In genomic region chr20:31484001-31484400, GRCh38 we compare ENCODE assay signal across 1 cellular context.
A peak's percentile ranks its signal among the peaks of the same experiment; 100 is the strongest.
TF ChIP-seq lines count a peak whose summit lies in the region.

No MANE protein-coding gene starts in this region.

TF ChIP-seq in K562, 482 proteins besides CTCF, POLR2A, EP300 and RAD21 (continued from another document and continues in another):
- TF ChIP-seq, protein P1, sequence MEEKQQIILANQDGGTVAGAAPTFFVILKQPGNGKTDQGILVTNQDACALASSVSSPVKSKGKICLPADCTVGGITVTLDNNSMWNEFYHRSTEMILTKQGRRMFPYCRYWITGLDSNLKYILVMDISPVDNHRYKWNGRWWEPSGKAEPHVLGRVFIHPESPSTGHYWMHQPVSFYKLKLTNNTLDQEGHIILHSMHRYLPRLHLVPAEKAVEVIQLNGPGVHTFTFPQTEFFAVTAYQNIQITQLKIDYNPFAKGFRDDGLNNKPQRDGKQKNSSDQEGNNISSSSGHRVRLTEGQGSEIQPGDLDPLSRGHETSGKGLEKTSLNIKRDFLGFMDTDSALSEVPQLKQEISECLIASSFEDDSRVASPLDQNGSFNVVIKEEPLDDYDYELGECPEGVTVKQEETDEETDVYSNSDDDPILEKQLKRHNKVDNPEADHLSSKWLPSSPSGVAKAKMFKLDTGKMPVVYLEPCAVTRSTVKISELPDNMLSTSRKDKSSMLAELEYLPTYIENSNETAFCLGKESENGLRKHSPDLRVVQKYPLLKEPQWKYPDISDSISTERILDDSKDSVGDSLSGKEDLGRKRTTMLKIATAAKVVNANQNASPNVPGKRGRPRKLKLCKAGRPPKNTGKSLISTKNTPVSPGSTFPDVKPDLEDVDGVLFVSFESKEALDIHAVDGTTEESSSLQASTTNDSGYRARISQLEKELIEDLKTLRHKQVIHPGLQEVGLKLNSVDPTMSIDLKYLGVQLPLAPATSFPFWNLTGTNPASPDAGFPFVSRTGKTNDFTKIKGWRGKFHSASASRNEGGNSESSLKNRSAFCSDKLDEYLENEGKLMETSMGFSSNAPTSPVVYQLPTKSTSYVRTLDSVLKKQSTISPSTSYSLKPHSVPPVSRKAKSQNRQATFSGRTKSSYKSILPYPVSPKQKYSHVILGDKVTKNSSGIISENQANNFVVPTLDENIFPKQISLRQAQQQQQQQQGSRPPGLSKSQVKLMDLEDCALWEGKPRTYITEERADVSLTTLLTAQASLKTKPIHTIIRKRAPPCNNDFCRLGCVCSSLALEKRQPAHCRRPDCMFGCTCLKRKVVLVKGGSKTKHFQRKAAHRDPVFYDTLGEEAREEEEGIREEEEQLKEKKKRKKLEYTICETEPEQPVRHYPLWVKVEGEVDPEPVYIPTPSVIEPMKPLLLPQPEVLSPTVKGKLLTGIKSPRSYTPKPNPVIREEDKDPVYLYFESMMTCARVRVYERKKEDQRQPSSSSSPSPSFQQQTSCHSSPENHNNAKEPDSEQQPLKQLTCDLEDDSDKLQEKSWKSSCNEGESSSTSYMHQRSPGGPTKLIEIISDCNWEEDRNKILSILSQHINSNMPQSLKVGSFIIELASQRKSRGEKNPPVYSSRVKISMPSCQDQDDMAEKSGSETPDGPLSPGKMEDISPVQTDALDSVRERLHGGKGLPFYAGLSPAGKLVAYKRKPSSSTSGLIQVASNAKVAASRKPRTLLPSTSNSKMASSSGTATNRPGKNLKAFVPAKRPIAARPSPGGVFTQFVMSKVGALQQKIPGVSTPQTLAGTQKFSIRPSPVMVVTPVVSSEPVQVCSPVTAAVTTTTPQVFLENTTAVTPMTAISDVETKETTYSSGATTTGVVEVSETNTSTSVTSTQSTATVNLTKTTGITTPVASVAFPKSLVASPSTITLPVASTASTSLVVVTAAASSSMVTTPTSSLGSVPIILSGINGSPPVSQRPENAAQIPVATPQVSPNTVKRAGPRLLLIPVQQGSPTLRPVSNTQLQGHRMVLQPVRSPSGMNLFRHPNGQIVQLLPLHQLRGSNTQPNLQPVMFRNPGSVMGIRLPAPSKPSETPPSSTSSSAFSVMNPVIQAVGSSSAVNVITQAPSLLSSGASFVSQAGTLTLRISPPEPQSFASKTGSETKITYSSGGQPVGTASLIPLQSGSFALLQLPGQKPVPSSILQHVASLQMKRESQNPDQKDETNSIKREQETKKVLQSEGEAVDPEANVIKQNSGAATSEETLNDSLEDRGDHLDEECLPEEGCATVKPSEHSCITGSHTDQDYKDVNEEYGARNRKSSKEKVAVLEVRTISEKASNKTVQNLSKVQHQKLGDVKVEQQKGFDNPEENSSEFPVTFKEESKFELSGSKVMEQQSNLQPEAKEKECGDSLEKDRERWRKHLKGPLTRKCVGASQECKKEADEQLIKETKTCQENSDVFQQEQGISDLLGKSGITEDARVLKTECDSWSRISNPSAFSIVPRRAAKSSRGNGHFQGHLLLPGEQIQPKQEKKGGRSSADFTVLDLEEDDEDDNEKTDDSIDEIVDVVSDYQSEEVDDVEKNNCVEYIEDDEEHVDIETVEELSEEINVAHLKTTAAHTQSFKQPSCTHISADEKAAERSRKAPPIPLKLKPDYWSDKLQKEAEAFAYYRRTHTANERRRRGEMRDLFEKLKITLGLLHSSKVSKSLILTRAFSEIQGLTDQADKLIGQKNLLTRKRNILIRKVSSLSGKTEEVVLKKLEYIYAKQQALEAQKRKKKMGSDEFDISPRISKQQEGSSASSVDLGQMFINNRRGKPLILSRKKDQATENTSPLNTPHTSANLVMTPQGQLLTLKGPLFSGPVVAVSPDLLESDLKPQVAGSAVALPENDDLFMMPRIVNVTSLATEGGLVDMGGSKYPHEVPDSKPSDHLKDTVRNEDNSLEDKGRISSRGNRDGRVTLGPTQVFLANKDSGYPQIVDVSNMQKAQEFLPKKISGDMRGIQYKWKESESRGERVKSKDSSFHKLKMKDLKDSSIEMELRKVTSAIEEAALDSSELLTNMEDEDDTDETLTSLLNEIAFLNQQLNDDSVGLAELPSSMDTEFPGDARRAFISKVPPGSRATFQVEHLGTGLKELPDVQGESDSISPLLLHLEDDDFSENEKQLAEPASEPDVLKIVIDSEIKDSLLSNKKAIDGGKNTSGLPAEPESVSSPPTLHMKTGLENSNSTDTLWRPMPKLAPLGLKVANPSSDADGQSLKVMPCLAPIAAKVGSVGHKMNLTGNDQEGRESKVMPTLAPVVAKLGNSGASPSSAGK (IDR thresholded peaks at IDR 0.05) = peak; percentile 78
- TF ChIP-seq NR2C2 (CRISPR knock-in tag; IDR thresholded peaks at IDR 0.05) (no peak), NR2C2 (tag; IDR thresholded peaks at IDR 0.05) (no peak), PHTF2 (CRISPR knock-in tag; IDR thresholded peaks at IDR 0.05) (no peak), ZFPM2 (CRISPR knock-in tag; IDR thresholded peaks at IDR 0.05) (no peak), ZNF232 (CRISPR knock-in tag; IDR thresholded peaks at IDR 0.05) (no peak), RBFOX2 (IDR thresholded peaks at IDR 0.05; ENCODE audit: low read depth, low read length) (0 out of 2 replicates have a peak, but pooled peaks have one; percentile 17), RBM17 (IDR thresholded peaks at IDR 0.05; ENCODE audit: borderline replicate concordance, low read depth, low read length) (no peak), CEBPZ (IDR thresholded peaks at IDR 0.05; ENCODE audit: borderline replicate concordance, low read depth, low read length) (no peak), SMAD4 (CRISPR knock-in tag; conservative IDR thresholded peaks at IDR 0.05) (no peak), NFIX (CRISPR knock-in tag; IDR thresholded peaks at IDR 0.05; ENCODE audit: low read depth) (no peak), ZFP1 (CRISPR knock-in tag; IDR thresholded peaks at IDR 0.05) (no peak), NCOA2 (IDR thresholded peaks at IDR 0.05; ENCODE audit: partially characterized antibody in 2 of 2) (no peak), XRCC5 (IDR thresholded peaks at IDR 0.05; ENCODE audit: low read depth, low read length) (no peak), ASH1L (IDR thresholded peaks at IDR 0.05; ENCODE audit: borderline replicate concordance, low read depth, partially characterized antibody) (no peak), RCOR1 (IDR thresholded peaks at IDR 0.05; ENCODE audit: borderline replicate concordance in 1 of 2, low read depth in 2 of 2, low read length in 2 of 2) (no peak), SMARCB1 (IDR thresholded peaks at IDR 0.05; ENCODE audit: insufficient read length, low read depth) (no peak), PTTG1 (tag; IDR thresholded peaks at IDR 0.05; ENCODE audit: low read depth) (no peak), ZNF224 (CRISPR knock-in tag; IDR thresholded peaks at IDR 0.05) (no peak), SNIP1 (IDR thresholded peaks at IDR 0.05; ENCODE audit: low read depth) (no peak), WHSC1 (IDR thresholded peaks at IDR 0.05; ENCODE audit: low read length) (no peak), HMG20B (CRISPR knock-in tag; IDR thresholded peaks at IDR 0.05) (no peak), TEAD1 (CRISPR knock-in tag; IDR thresholded peaks at IDR 0.05) (no peak), ELK3 (CRISPR knock-in tag; IDR thresholded peaks at IDR 0.05) (no peak), ZBTB5 (IDR thresholded peaks at IDR 0.05) (no peak), SIX5 (IDR thresholded peaks at IDR 0.05; ENCODE audit: borderline replicate concordance in 1 of 2, insufficient read depth in 1 of 2, low read depth in 1 of 2, low read length in 2 of 2) (no peak), ZNF354B (CRISPR knock-in tag; IDR thresholded peaks at IDR 0.05) (no peak), NR2C1 (IDR thresholded peaks at IDR 0.05) (no peak), NR2C1 (tag; IDR thresholded peaks at IDR 0.05) (no peak), NCOR1 (IDR thresholded peaks at IDR 0.05) (peak; percentile 19; the same call in 1 of the 2 replicates), OTX1 (CRISPR knock-in tag; IDR thresholded peaks at IDR 0.05) (no peak), ATF4 (CRISPR knock-in tag; IDR thresholded peaks at IDR 0.05) (no peak), TCF7L2 (IDR thresholded peaks at IDR 0.05; ENCODE audit: low read depth, low read length) (no peak), ARNT (IDR thresholded peaks at IDR 0.05) (no peak), CAMTA2 (CRISPR knock-in tag; conservative IDR thresholded peaks at IDR 0.05) (no peak)
- TF ChIP-seq, protein P2, sequence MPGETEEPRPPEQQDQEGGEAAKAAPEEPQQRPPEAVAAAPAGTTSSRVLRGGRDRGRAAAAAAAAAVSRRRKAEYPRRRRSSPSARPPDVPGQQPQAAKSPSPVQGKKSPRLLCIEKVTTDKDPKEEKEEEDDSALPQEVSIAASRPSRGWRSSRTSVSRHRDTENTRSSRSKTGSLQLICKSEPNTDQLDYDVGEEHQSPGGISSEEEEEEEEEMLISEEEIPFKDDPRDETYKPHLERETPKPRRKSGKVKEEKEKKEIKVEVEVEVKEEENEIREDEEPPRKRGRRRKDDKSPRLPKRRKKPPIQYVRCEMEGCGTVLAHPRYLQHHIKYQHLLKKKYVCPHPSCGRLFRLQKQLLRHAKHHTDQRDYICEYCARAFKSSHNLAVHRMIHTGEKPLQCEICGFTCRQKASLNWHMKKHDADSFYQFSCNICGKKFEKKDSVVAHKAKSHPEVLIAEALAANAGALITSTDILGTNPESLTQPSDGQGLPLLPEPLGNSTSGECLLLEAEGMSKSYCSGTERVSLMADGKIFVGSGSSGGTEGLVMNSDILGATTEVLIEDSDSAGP (CRISPR knock-in tag; IDR thresholded peaks at IDR 0.05) = no peak
- TF ChIP-seq, protein P3, sequence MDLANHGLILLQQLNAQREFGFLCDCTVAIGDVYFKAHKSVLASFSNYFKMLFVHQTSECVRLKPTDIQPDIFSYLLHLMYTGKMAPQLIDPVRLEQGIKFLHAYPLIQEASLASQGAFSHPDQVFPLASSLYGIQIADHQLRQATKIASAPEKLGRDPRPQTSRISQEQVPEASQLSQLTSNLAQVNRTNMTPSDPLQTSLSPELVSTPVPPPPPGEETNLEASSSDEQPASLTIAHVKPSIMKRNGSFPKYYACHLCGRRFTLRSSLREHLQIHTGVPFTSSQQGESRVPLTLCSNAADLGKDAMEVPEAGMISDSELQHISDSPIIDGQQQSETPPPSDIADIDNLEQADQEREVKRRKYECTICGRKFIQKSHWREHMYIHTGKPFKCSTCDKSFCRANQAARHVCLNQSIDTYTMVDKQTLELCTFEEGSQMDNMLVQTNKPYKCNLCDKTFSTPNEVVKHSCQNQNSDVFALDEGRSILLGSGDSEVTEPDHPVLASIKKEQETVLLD (IDR thresholded peaks at IDR 0.05) = no peak
- TF ChIP-seq, protein P4, sequence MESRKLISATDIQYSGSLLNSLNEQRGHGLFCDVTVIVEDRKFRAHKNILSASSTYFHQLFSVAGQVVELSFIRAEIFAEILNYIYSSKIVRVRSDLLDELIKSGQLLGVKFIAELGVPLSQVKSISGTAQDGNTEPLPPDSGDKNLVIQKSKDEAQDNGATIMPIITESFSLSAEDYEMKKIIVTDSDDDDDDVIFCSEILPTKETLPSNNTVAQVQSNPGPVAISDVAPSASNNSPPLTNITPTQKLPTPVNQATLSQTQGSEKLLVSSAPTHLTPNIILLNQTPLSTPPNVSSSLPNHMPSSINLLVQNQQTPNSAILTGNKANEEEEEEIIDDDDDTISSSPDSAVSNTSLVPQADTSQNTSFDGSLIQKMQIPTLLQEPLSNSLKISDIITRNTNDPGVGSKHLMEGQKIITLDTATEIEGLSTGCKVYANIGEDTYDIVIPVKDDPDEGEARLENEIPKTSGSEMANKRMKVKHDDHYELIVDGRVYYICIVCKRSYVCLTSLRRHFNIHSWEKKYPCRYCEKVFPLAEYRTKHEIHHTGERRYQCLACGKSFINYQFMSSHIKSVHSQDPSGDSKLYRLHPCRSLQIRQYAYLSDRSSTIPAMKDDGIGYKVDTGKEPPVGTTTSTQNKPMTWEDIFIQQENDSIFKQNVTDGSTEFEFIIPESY (CRISPR knock-in tag; IDR thresholded peaks at IDR 0.05) = peak; percentile 67
